ENCODE assay signal across 16 cellular contexts in the genomic region with DNA sequence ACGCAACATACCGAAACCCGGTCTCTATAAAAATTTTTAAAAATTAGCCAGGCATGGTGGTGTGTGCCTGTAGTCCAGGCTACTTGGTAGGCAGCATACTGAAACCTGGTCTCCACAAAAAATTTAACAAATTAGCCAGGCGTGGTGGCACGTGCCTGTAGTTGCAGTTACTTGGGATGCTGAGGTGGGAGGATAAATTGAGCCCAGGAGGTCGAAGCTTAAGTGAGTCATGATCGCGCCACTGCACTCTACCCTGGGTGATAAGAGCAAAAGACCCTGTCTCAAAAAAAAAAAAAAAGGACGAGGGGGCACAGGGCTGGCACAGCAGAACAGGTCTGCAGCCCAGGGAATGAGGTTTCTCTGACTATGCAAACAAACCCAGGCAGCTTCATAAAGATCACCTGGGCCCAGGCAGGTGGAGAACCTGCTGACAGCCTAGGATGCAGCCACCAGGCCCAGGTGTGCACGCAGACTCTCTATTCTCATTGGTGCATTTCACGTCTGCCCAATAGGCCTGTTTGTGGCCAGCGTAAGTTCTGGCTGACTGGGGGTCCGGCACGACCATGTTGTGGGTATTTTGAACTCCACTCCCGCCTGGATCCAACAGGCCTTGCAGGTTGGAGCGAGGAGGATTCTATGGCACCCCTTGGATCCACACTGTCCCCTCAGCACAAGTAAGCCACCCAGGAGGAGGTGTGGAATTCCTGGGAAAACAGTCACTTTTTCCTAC.
A peak's percentile ranks its signal among the peaks of the same experiment; 100 is the strongest.
DNase-seq lines count a peak whose midpoint lies in the region; ATAC-seq lines count a peak whose summit lies in the region.
"Had no signal": no experiment of that assay in that cellular context is flagged by ENCODE, and none has a peak within 500 bp of the region (broad histone marks: within the 10 kb centered on the region; RNA-seq: fewer than 3 reads in every experiment).

No MANE protein-coding gene starts in this region.

- no peaks in the 10 kb centered on the region for H3K27me3 Mint-ChIP-seq in CD4-positive, CD25-positive, alpha-beta regulatory T cell
- peaks cover 10 to 22% (median 17%) of the 10 kb centered on the region in 3 donors for H3K27me3 Mint-ChIP-seq in immature natural killer cell (ENCODE audit: low read depth in 3 of 3)

- H3K36me3 Mint-ChIP-seq in CD4-positive, CD25-positive, alpha-beta regulatory T cell = peaks cover 20% of the 10 kb centered on the region
- peaks cover 4 to 25% (median 5%) of the 10 kb centered on the region in 3 donors for H3K36me3 Mint-ChIP-seq in immature natural killer cell

- H3K9me3 Mint-ChIP-seq in CD4-positive, CD25-positive, alpha-beta regulatory T cell = peaks cover 0 to 9% (median 0%) of the 10 kb centered on the region in 7 donors
- H3K9me3 Mint-ChIP-seq in immature natural killer cell = no peaks in the 10 kb centered on the region
- H3K9me3 Mint-ChIP-seq: CD8-positive, alpha-beta T cell; HFFc6 had no signal

- intact Hi-C loops in posterior vena cava (cut with DNase I) (loop anchor here (5.0 kb wide), 2 partner anchors 946 to 961 kb away; no protein-coding TSS in a partner anchor), left ventricle myocardium superior (cut with micrococcal nuclease) (loop anchor here (5.0 kb wide), 1 partner anchor 961 kb away; no protein-coding TSS in a partner anchor)

- ATAC-seq in CD4-positive, CD25-positive, alpha-beta regulatory T cell (ENCODE audit: low read depth in 2 of 2) = no peak
- ATAC-seq in GM18907 (IDR thresholded peaks at IDR 0.05; ENCODE audit: unreplicated experiment) (no peak), left ventricle myocardium superior (no peak), HG03280 (IDR thresholded peaks at IDR 0.05; ENCODE audit: unreplicated experiment) (no peak)
- ATAC-seq: CD8-positive, alpha-beta T cell had no signal

- peak overlapping the region; percentile 1 for H3K9ac ChIP-seq in SK-N-MC (ENCODE audit: insufficient read length)

- H3K27ac ChIP-seq in CD4-positive, CD25-positive, alpha-beta regulatory T cell (ENCODE audit: insufficient read depth, low read length, poor library complexity, severe bottlenecking) = no peak overlapping the region
- H3K27ac ChIP-seq in SK-N-MC = peak overlapping the region; percentile 71
- H3K27ac ChIP-seq: HL-60 had no signal

- no peak overlapping the region for H3K4me3 ChIP-seq in CD4-positive, CD25-positive, alpha-beta regulatory T cell (ENCODE audit: low read depth, low read length)
- no peak overlapping the region for H3K4me3 ChIP-seq in SK-N-MC

- no peak overlapping the region for H3K4me3 Mint-ChIP-seq in CD4-positive, CD25-positive, alpha-beta regulatory T cell
- H3K4me3 Mint-ChIP-seq in immature natural killer cell = no peak overlapping the region
- H3K4me3 Mint-ChIP-seq: CD8-positive, alpha-beta T cell; HFFc6 had no signal

- H3K4me1 Mint-ChIP-seq in CD4-positive, CD25-positive, alpha-beta regulatory T cell = peaks cover 6 to 30% (median 15%) of the 10 kb centered on the region in 4 donors
- peaks cover 28 to 32% of the 10 kb centered on the region in 2 donors for H3K4me1 Mint-ChIP-seq in immature natural killer cell

- peak overlapping the region in 2 of 3 donors; percentile 20 to 78 for H3K27ac Mint-ChIP-seq in CD4-positive, CD25-positive, alpha-beta regulatory T cell
- H3K27ac Mint-ChIP-seq in immature natural killer cell = peak overlapping the region in 5 of 6 donors; percentile 51 to 76 (median 59)
- H3K27ac Mint-ChIP-seq: HFFc6 had no signal

- peaks cover 45% of the 10 kb centered on the region for H3K36me3 ChIP-seq in CD4-positive, CD25-positive, alpha-beta regulatory T cell (ENCODE audit: control insufficient read depth, insufficient read depth, low read length)
- H3K36me3 ChIP-seq in SK-N-MC (ENCODE audit: insufficient read depth, low read length) = peaks cover 28% of the 10 kb centered on the region

- H3K9me3 ChIP-seq in CD4-positive, CD25-positive, alpha-beta regulatory T cell (ENCODE audit: control insufficient read depth in 2 of 2, low read length in 2 of 2) = no peaks in the 10 kb centered on the region
- H3K9me3 ChIP-seq in SK-N-MC (ENCODE audit: low read depth, low read length) = no peaks in the 10 kb centered on the region

- DNase-seq in CD4-positive, CD25-positive, alpha-beta regulatory T cell = no peak
- no peak for DNase-seq in SK-N-MC (ENCODE audit: low read depth, low spot score)
- DNase-seq in immature natural killer cell = no peak
- peak; percentile 49 for DNase-seq in posterior vena cava (ENCODE audit: low spot score)
- no peak for DNase-seq in left ventricle myocardium superior
- DNase-seq: AML-193; CD8-positive, alpha-beta T cell; HFFc6; NCI-H1105; NCI-H1694; NCI-H2107; NCI-H446; NCI-H774 had no signal

- H3K27me3 ChIP-seq in CD4-positive, CD25-positive, alpha-beta regulatory T cell (ENCODE audit: control insufficient read depth, insufficient read depth, low read length) = no peaks in the 10 kb centered on the region

- H3K4me1 ChIP-seq in CD4-positive, CD25-positive, alpha-beta regulatory T cell (ENCODE audit: control insufficient read depth, insufficient read depth, low read length, poor library complexity, severe bottlenecking) = peaks cover 14% of the 10 kb centered on the region
